ENCODE assay signal across 1 cellular context in the genomic region with DNA sequence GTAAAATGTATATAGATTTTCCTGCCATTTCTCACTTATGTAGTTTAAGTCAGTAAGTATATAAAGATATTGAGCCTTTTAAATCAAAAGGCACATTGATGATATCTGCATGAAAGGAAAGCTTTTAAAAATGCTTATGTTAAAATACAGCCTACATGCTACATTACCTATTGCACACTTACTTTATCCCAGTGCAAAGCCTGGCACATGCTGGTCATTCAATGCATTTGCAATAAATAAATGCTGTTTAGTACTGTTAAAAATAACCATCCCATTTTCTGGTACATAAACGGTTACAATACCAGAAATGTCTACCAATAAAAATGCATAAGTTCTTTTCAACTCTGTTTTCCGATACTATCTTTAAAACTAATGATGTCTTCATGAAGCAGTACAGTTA.
TF ChIP-seq lines count a peak whose summit lies in the region.

No MANE protein-coding gene starts in this region.

TF ChIP-seq in HCT116, 20 proteins besides CTCF, POLR2A, EP300 and RAD21 (continued from another document):
- TF ChIP-seq, protein P1, sequence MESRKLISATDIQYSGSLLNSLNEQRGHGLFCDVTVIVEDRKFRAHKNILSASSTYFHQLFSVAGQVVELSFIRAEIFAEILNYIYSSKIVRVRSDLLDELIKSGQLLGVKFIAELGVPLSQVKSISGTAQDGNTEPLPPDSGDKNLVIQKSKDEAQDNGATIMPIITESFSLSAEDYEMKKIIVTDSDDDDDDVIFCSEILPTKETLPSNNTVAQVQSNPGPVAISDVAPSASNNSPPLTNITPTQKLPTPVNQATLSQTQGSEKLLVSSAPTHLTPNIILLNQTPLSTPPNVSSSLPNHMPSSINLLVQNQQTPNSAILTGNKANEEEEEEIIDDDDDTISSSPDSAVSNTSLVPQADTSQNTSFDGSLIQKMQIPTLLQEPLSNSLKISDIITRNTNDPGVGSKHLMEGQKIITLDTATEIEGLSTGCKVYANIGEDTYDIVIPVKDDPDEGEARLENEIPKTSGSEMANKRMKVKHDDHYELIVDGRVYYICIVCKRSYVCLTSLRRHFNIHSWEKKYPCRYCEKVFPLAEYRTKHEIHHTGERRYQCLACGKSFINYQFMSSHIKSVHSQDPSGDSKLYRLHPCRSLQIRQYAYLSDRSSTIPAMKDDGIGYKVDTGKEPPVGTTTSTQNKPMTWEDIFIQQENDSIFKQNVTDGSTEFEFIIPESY (IDR thresholded peaks at IDR 0.05; ENCODE audit: extremely low read depth, insufficient replicate concordance, low read length) = no peak
- TF ChIP-seq SIN3A (IDR thresholded peaks at IDR 0.05; ENCODE audit: low read depth) (no peak), SP1 (IDR thresholded peaks at IDR 0.05; ENCODE audit: low read depth) (no peak), ZNF274 (IDR thresholded peaks at IDR 0.05; ENCODE audit: low read depth, low read length) (no peak), ELF1 (IDR thresholded peaks at IDR 0.05; ENCODE audit: borderline replicate concordance, low read depth) (no peak), CEBPB (IDR thresholded peaks at IDR 0.05; ENCODE audit: low read depth) (no peak)
